ENCODE assay signal across 13 cellular contexts in the genomic region with DNA sequence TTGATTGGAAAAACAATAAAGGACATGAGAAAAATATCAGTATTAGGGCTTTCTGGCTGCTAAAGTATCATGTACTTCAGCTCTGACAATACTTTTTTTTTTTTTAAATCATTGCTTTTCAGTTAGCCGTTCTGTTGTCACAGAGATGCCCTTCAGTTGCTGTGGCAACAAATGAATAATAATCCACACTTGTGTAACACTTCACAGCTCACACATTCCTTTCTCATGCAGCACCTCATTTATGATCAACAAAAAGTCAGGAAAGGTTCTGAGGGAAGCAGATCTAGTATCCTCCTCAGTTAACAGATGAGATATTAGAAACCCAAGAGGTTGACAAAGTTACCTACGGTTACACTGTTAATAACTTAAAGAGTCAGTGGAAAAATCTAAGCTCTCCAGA.
DNase-seq lines count a peak whose midpoint lies in the region; ATAC-seq, FAIRE-seq and TF ChIP-seq lines count a peak whose summit lies in the region.
"Had no signal": no experiment of that assay in that cellular context is flagged by ENCODE, and none has a peak within 500 bp of the region (broad histone marks: within the 10 kb centered on the region; RNA-seq: fewer than 3 reads in every experiment).

No MANE protein-coding gene starts in this region.

- TF ChIP-seq CTCF in astrocyte (IDR thresholded peaks at IDR 0.05; ENCODE audit: insufficient read depth, low read depth, low read length) (no peak), upper lobe of right lung (IDR thresholded peaks at IDR 0.05) (no peak)

- H3K27me3 Mint-ChIP-seq in astrocyte (ENCODE audit: low read depth, unreplicated experiment): no peaks in the 10 kb centered on the region
- H3K27me3 Mint-ChIP-seq: naive B cell had no signal

- H3K27me3 ChIP-seq in astrocyte (ENCODE audit: insufficient read depth, low read length) (no peaks in the 10 kb centered on the region), upper lobe of right lung (no peaks in the 10 kb centered on the region), aorta (ENCODE audit: control insufficient read depth in 1 of 2, insufficient read depth in 2 of 2, low read length in 1 of 2) (no peaks in the 10 kb centered on the region)

- H4K20me1 ChIP-seq in astrocyte (ENCODE audit: insufficient read depth, low read length): no peaks in the 10 kb centered on the region

- ATAC-seq in upper lobe of right lung: peak; percentile 62
- no peak for ATAC-seq in HG02642 (IDR thresholded peaks at IDR 0.05; ENCODE audit: poor library complexity, unreplicated experiment)
- no peak for ATAC-seq in aorta (ENCODE audit: low FRiP score)

- DNase-seq in GM04503 (ENCODE audit: low read depth) (peak; percentile 88), astrocyte (ENCODE audit: low read depth) (peak; percentile 77), glomerular endothelial cell (ENCODE audit: extremely low read depth, low read depth, low spot score) (peak; percentile 20), upper lobe of right lung (no peak), aorta (no peak)
- no peak for DNase-seq in activated CD4-positive, alpha-beta T cell treated with anti-CD3 and anti-CD28 coated beads, Interleukin-2, amount 50 U/mL, for 4 hours
- DNase-seq: activated CD4-positive, CD25-positive, alpha-beta regulatory T cell; activated T-cell treated with anti-CD3 and anti-CD28 coated beads, Interleukin-2, amount 50 U/mL, for 1 hour; naive B cell; NCI-H1048; NCI-H526 had no signal

- no peak overlapping the region for H3K27ac ChIP-seq in astrocyte (ENCODE audit: low read depth, low read length)
- no peak overlapping the region for H3K27ac ChIP-seq in upper lobe of right lung
- H3K27ac ChIP-seq in aorta (ENCODE audit: low read depth in 1 of 2, low read length in 2 of 2): no peak overlapping the region

- H3K27ac Mint-ChIP-seq in astrocyte (ENCODE audit: unreplicated experiment): peak overlapping the region; percentile 29
- H3K27ac Mint-ChIP-seq: naive B cell had no signal

- H2AFZ ChIP-seq in astrocyte (ENCODE audit: low read depth, low read length): no peak overlapping the region

- intact Hi-C loops in upper lobe of right lung (cut with DNase I): no loop called here
- intact Hi-C loops in aorta (cut with DNase I): no loop called here

- H3K36me3 Mint-ChIP-seq in astrocyte (ENCODE audit: low read depth, unreplicated experiment): no peaks in the 10 kb centered on the region
- H3K36me3 Mint-ChIP-seq: naive B cell had no signal

- H3K9ac ChIP-seq in astrocyte (ENCODE audit: low read length): no peak overlapping the region

- H3K4me3 Mint-ChIP-seq in astrocyte (ENCODE audit: unreplicated experiment): no peak overlapping the region
- H3K4me3 Mint-ChIP-seq: naive B cell had no signal

- H3K4me1 Mint-ChIP-seq in astrocyte (ENCODE audit: low read depth, unreplicated experiment): peaks cover 42% of the 10 kb centered on the region
- H3K4me1 Mint-ChIP-seq: naive B cell had no signal

- H3K4me2 ChIP-seq in astrocyte (ENCODE audit: low read length): no peak overlapping the region

- H3K9me3 ChIP-seq in astrocyte (ENCODE audit: insufficient read depth, low read depth, low read length): no peaks in the 10 kb centered on the region
- no peaks in the 10 kb centered on the region for H3K9me3 ChIP-seq in upper lobe of right lung
- no peaks in the 10 kb centered on the region for H3K9me3 ChIP-seq in aorta (ENCODE audit: control insufficient read depth, low read length)

- no peaks in the 10 kb centered on the region for H3K79me2 ChIP-seq in astrocyte (ENCODE audit: insufficient read depth, low read length)

- no peak overlapping the region for H3K4me3 ChIP-seq in astrocyte (ENCODE audit: insufficient read depth, low read depth, low read length)
- H3K4me3 ChIP-seq in upper lobe of right lung: no peak overlapping the region
- H3K4me3 ChIP-seq in aorta (ENCODE audit: low read length in 2 of 2): no peak overlapping the region

- H3K36me3 ChIP-seq in astrocyte (ENCODE audit: insufficient read depth, low read length) (no peaks in the 10 kb centered on the region), upper lobe of right lung (no peaks in the 10 kb centered on the region), aorta (ENCODE audit: control insufficient read depth in 1 of 2, insufficient read depth in 2 of 2, low read length in 1 of 2) (no peaks in the 10 kb centered on the region)

- 52 to 53% methylated on average over 2 of the region's 2 CpGs for WGBS in aorta, 2 donors

- no peaks in the 10 kb centered on the region for H3K9me3 Mint-ChIP-seq in astrocyte (ENCODE audit: unreplicated experiment)

- H3K4me1 ChIP-seq in astrocyte (ENCODE audit: insufficient read depth, low read length) (peaks cover 12% of the 10 kb centered on the region), upper lobe of right lung (peaks cover 8% of the 10 kb centered on the region), aorta (ENCODE audit: control insufficient read depth in 1 of 2, insufficient read depth in 2 of 2, low read length in 2 of 2) (peaks cover 0 to 3% of the 10 kb centered on the region in 2 donors)

- FAIRE-seq in astrocyte (lab: Jason Lieb, UNC): peak; percentile 81
- FAIRE-seq: H1 had no signal

Comparison
In these comparisons a context has a peak if more than half of its experiments do, and no peak if none do; other contexts are left out.
1. DNase-seq: peak in GM04503 (single experiment), astrocyte (single experiment) and glomerular endothelial cell (single experiment); none in upper lobe of right lung (single experiment), activated CD4-positive, alpha-beta T cell treated with anti-CD3 and anti-CD28 coated beads, Interleukin-2, amount 50 U/mL, for 4 hours (0 of 2) and aorta (0 of 2).